Comparison of ENCODE assay signal across 10 cellular contexts in genomic region chr3:134904333-134904771, GRCh38.
DNase-seq lines count a peak whose midpoint lies in the region; ATAC-seq and TF ChIP-seq lines count a peak whose summit lies in the region.
"Had no signal": no experiment of that assay in that cellular context is flagged by ENCODE, and none has a peak within 500 bp of the region (broad histone marks: within the 10 kb centered on the region; RNA-seq: fewer than 3 reads in every experiment).

No MANE protein-coding gene starts in this region.

- BruUV-seq in MCF 10A (replicated peaks; lab: Mats Ljungman, UMichigan) = no TSS peak

- no peaks in the 10 kb centered on the region for H3K36me3 Mint-ChIP-seq in activated naive CD8-positive, alpha-beta T cell treated with anti-CD3 and anti-CD28 coated beads for 36 hours
- no peaks in the 10 kb centered on the region for H3K36me3 Mint-ChIP-seq in MCF 10A (ENCODE audit: insufficient read depth, unreplicated experiment)
- H3K36me3 Mint-ChIP-seq in CD8-positive, alpha-beta T cell = no peaks in the 10 kb centered on the region

- H3K27me3 Mint-ChIP-seq in activated naive CD8-positive, alpha-beta T cell treated with anti-CD3 and anti-CD28 coated beads for 36 hours = peaks cover 3% of the 10 kb centered on the region
- no peaks in the 10 kb centered on the region for H3K27me3 Mint-ChIP-seq in MCF 10A (ENCODE audit: insufficient read depth, unreplicated experiment)
- no peaks in the 10 kb centered on the region for H3K27me3 Mint-ChIP-seq in CD8-positive, alpha-beta T cell (ENCODE audit: low read depth)

- peak overlapping the region; percentile 83 for H3K27ac ChIP-seq in DND-41 (ENCODE audit: low read length)
- H3K27ac ChIP-seq in tibial artery = no peak overlapping the region
- H3K27ac ChIP-seq in CD8-positive, alpha-beta T cell (ENCODE audit: low read depth, low read length) = no peak overlapping the region
- no peak overlapping the region for H3K27ac ChIP-seq in left lung
- H3K27ac ChIP-seq: parathyroid adenoma had no signal

- CTCF ChIA-PET in MCF 10A (lab: Yijun Ruan, JAX) = no interaction called here
- CTCF ChIA-PET in CD8-positive, alpha-beta T cell (lab: Charles Lee) = no interaction called here

- no peaks in the 10 kb centered on the region for H3K36me3 ChIP-seq in DND-41 (ENCODE audit: insufficient read depth, low read length)
- no peaks in the 10 kb centered on the region for H3K36me3 ChIP-seq in tibial artery
- no peaks in the 10 kb centered on the region for H3K36me3 ChIP-seq in CD8-positive, alpha-beta T cell (ENCODE audit: insufficient read depth, low read length)
- no peaks in the 10 kb centered on the region for H3K36me3 ChIP-seq in left lung

- H3K4me1 ChIP-seq in DND-41 (ENCODE audit: insufficient read depth, low read length) (peaks cover 46% of the 10 kb centered on the region), tibial artery (no peaks in the 10 kb centered on the region), left lung (no peaks in the 10 kb centered on the region)
- H3K4me1 ChIP-seq in CD8-positive, alpha-beta T cell (ENCODE audit: insufficient read depth, low read length) = no peaks in the 10 kb centered on the region

- H3K4me1 Mint-ChIP-seq in activated naive CD8-positive, alpha-beta T cell treated with anti-CD3 and anti-CD28 coated beads for 36 hours = peaks cover 7% of the 10 kb centered on the region
- no peaks in the 10 kb centered on the region for H3K4me1 Mint-ChIP-seq in MCF 10A (ENCODE audit: insufficient read depth, unreplicated experiment)
- no peaks in the 10 kb centered on the region for H3K4me1 Mint-ChIP-seq in CD8-positive, alpha-beta T cell (ENCODE audit: low read depth)

- ATAC-seq in DND-41 (ENCODE audit: insufficient read depth, low read depth) (peak; percentile 96), HG03045 (IDR thresholded peaks at IDR 0.05; ENCODE audit: unreplicated experiment) (peak; percentile 90), left lung (no peak)
- ATAC-seq in CD8-positive, alpha-beta T cell = no peak

- no peaks in the 10 kb centered on the region for H3K27me3 ChIP-seq in DND-41 (ENCODE audit: insufficient read depth, low read length, poor library complexity)
- no peaks in the 10 kb centered on the region for H3K27me3 ChIP-seq in tibial artery
- H3K27me3 ChIP-seq in CD8-positive, alpha-beta T cell (ENCODE audit: insufficient read depth, low read length) = no peaks in the 10 kb centered on the region
- no peaks in the 10 kb centered on the region for H3K27me3 ChIP-seq in left lung

- intact Hi-C loops in MCF 10A (cut with micrococcal nuclease) = no loop called here
- intact Hi-C loops in tibial artery (cut with DNase I; ENCODE audit: low total_unique reads) = no loop called here
- intact Hi-C loops in CD8-positive, alpha-beta T cell (cut with DNase I, micrococcal nuclease) = no loop called here
- intact Hi-C loops in left lung (cut with DNase I) = no loop called here

- no peak overlapping the region for H3K27ac Mint-ChIP-seq in activated naive CD8-positive, alpha-beta T cell treated with anti-CD3 and anti-CD28 coated beads for 36 hours
- H3K27ac Mint-ChIP-seq in MCF 10A (ENCODE audit: low read depth, unreplicated experiment) = no peak overlapping the region
- H3K27ac Mint-ChIP-seq in CD8-positive, alpha-beta T cell = no peak overlapping the region

- POLR2A ChIA-PET in MCF 10A (lab: Yijun Ruan, JAX) = no interaction called here
- POLR2A ChIA-PET in CD8-positive, alpha-beta T cell (lab: Charles Lee) = no interaction called here

- H3K9me3 Mint-ChIP-seq in activated naive CD8-positive, alpha-beta T cell treated with anti-CD3 and anti-CD28 coated beads for 36 hours = no peaks in the 10 kb centered on the region
- H3K9me3 Mint-ChIP-seq in MCF 10A (ENCODE audit: unreplicated experiment) = peaks cover 31% of the 10 kb centered on the region
- H3K9me3 Mint-ChIP-seq in CD8-positive, alpha-beta T cell = no peaks in the 10 kb centered on the region

- no peak overlapping the region for H2AFZ ChIP-seq in DND-41 (ENCODE audit: low read depth, low read length)
- H2AFZ ChIP-seq: parathyroid adenoma had no signal

- H3K9me3 ChIP-seq in DND-41 (ENCODE audit: insufficient read depth, low read length, severe bottlenecking) (no peaks in the 10 kb centered on the region), tibial artery (no peaks in the 10 kb centered on the region), left lung (no peaks in the 10 kb centered on the region)
- H3K9me3 ChIP-seq in CD8-positive, alpha-beta T cell (ENCODE audit: low read length) = no peaks in the 10 kb centered on the region

- no peaks in the 10 kb centered on the region for H3K79me2 ChIP-seq in DND-41 (ENCODE audit: insufficient read depth, low read length)
- H3K79me2 ChIP-seq: parathyroid adenoma had no signal

- no peaks in the 10 kb centered on the region for H4K20me1 ChIP-seq in DND-41 (ENCODE audit: insufficient read depth, low read length)

- peak overlapping the region; percentile 47 for H3K9ac ChIP-seq in DND-41 (ENCODE audit: low read depth, low read length)
- H3K9ac ChIP-seq: parathyroid adenoma had no signal

- peak overlapping the region; percentile 52 for H3K4me2 ChIP-seq in DND-41 (ENCODE audit: insufficient read depth, low read length)

- H3K4me3 Mint-ChIP-seq in activated naive CD8-positive, alpha-beta T cell treated with anti-CD3 and anti-CD28 coated beads for 36 hours = no peak overlapping the region
- no peak overlapping the region for H3K4me3 Mint-ChIP-seq in MCF 10A (ENCODE audit: unreplicated experiment)
- H3K4me3 Mint-ChIP-seq in CD8-positive, alpha-beta T cell = no peak overlapping the region

- H3K4me3 ChIP-seq in DND-41 (ENCODE audit: low read depth in 1 of 2, low read length in 2 of 2) (peak overlapping the region in 1 of 2 experiments; percentile 26; a peak in 1 of 4 replicates), tibial artery (no peak overlapping the region), left lung (no peak overlapping the region)
- H3K4me3 ChIP-seq in CD8-positive, alpha-beta T cell (ENCODE audit: low read depth, low read length) = no peak overlapping the region

- DNase-seq in DND-41 (peak; percentile 95), GM19240 (ENCODE audit: insufficient read length, low spot score) (peak; percentile 93), MCF 10A (ENCODE audit: unreplicated experiment) (no peak), tibial artery (no peak), left lung (no peak)
- peak; percentile 40 for DNase-seq in activated naive CD8-positive, alpha-beta T cell treated with anti-CD3 and anti-CD28 coated beads for 36 hours
- DNase-seq in CD8-positive, alpha-beta T cell = no peak
- DNase-seq: NCI-H1092 had no signal

- TF ChIP-seq CTCF in DND-41 (IDR thresholded peaks at IDR 0.05; ENCODE audit: borderline replicate concordance, extremely low read depth, low read length, poor library complexity, severe bottlenecking) (no peak), MCF 10A (IDR thresholded peaks at IDR 0.05; ENCODE audit: unreplicated experiment) (no peak), tibial artery (IDR thresholded peaks at IDR 0.05) (no peak), left lung (IDR thresholded peaks at IDR 0.05) (no peak)
- no peak for TF ChIP-seq CTCF in CD8-positive, alpha-beta T cell (IDR thresholded peaks at IDR 0.05)

Comparison
In these comparisons a context has a peak if more than half of its experiments do, and no peak if none do; other contexts are left out.
1. ATAC-seq: peak in DND-41 (single experiment) and HG03045 (single experiment); none in CD8-positive, alpha-beta T cell (single experiment) and left lung (single experiment).
2. DNase-seq: peak in DND-41 (single experiment), GM19240 (single experiment) and activated naive CD8-positive, alpha-beta T cell treated with anti-CD3 and anti-CD28 coated beads for 36 hours (single experiment); none in MCF 10A (single experiment), tibial artery (0 of 2), CD8-positive, alpha-beta T cell (0 of 7) and left lung (0 of 2).